14 cellular contexts compared by ENCODE assay signal in the genomic region with DNA sequence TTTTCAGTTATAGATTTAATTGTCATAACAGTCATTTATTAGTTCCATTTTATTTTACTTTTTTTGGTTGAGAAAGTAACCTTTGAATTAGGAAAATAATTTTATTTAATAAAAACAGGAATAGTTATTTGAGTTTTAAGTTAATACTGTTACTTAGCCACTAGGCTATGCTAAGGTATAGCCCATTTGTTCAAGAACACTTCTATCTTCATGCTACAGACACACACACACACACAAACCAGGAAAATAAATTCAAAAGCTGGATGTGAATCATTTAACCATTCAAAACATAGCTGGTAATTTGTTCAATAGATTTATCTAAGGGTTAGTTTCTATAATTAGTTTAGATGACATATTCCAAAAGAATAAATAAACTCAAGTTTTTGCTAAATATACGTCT.
DNase-seq lines count a peak whose midpoint lies in the region; FAIRE-seq and TF ChIP-seq lines count a peak whose summit lies in the region.
"Had no signal": no experiment of that assay in that cellular context is flagged by ENCODE, and none has a peak within 500 bp of the region (broad histone marks: within the 10 kb centered on the region; RNA-seq: fewer than 3 reads in every experiment).

No MANE protein-coding gene starts in this region.

- DNase-seq in H54 (ENCODE audit: insufficient read length, low spot score) (no peak), amniotic epithelial cell (ENCODE audit: low read depth) (peak; percentile 17), glomerular visceral epithelial cell (ENCODE audit: extremely low spot score) (peak; percentile 5), NOMO-1 (lab: John Stamatoyannopoulos, UW; ENCODE audit: unreplicated experiment in 2 of 2) (no peak), HEK293T (ENCODE audit: extremely low spot score) (no peak), KBM-7 (no peak), mammary epithelial cell (no peak)
- DNase-seq: activated CD8-positive, alpha-beta T cell treated with anti-CD3 and anti-CD28 coated beads for 36 hours; activated effector memory CD4-positive, alpha-beta T cell treated with Interleukin-2 at 50 U/mL for 16 hours; MM.1S; mucosa of descending colon; stimulated activated naive CD8-positive, alpha-beta T cell treated with anti-CD3 and anti-CD28 coated beads, Interleukin-15, Interleukin-2, amounts not matched to agents 100 U/mL and 50 U/mL, for 24 hours; T-helper 9 cell had no signal

- BruUV-seq in mammary epithelial cell (replicated peaks; lab: Mats Ljungman, UMichigan): no TSS peak

- dilution Hi-C loops in mammary epithelial cell (cut with HindIII; ENCODE audit: low sequenced_read_pairs): no loop called here

- no peaks in the 10 kb centered on the region for H3K79me2 ChIP-seq in mammary epithelial cell (ENCODE audit: insufficient read depth, low read length)

- H3K9me3 ChIP-seq in mammary epithelial cell (replicated peaks; ENCODE audit: insufficient read depth, low read length): no peaks in the 10 kb centered on the region
- H3K9me3 ChIP-seq: mucosa of descending colon had no signal

- H2AFZ ChIP-seq in mammary epithelial cell (ENCODE audit: low read depth, low read length): no peak overlapping the region

- FAIRE-seq in A204.1 (lab: Jason Lieb, UNC) (peak; percentile 64), H54 (lab: Jason Lieb, UNC) (peak; percentile 30)

- no peak overlapping the region for H3K9ac ChIP-seq in mammary epithelial cell (ENCODE audit: insufficient read depth, low read length)

- WGBS in mammary epithelial cell (ENCODE audit: low coverage, missing lambda C conversion rate): 92% methylated on average over 1 of the region's 1 CpG

- H3K4me1 ChIP-seq in mammary epithelial cell (ENCODE audit: insufficient read depth, low read length): no peaks in the 10 kb centered on the region

- in situ Hi-C loops in KBM-7 (cut with MboI; ENCODE audit: low pct_unique_long_range_greater_than_20kb, low sequenced_read_pairs): no loop called here
- in situ Hi-C loops in mammary epithelial cell (cut with MboI; ENCODE audit: low sequenced_read_pairs in 2 of 2): no loop called here

- H3K4me2 ChIP-seq in mammary epithelial cell (ENCODE audit: insufficient read depth, low read depth, low read length): no peak overlapping the region

- no peaks in the 10 kb centered on the region for H4K20me1 ChIP-seq in mammary epithelial cell (ENCODE audit: insufficient read depth, low read length)

- H3K27me3 ChIP-seq in mammary epithelial cell (ENCODE audit: insufficient read depth, low read length): no peaks in the 10 kb centered on the region

- H3K36me3 ChIP-seq in mammary epithelial cell (ENCODE audit: insufficient read depth, low read length): no peaks in the 10 kb centered on the region

- CTCF ChIA-PET in HEK293T (lab: Yijun Ruan, JAX): no interaction called here
- CTCF ChIA-PET in mammary epithelial cell (lab: Charles Lee; ENCODE audit: low non-redundant PET): no interaction called here

- TF ChIP-seq POLR2A in H54 (IDR thresholded peaks at IDR 0.05; ENCODE audit: low read depth, low read length): no peak

- intact Hi-C loops in mammary epithelial cell (cut with micrococcal nuclease): loop anchor here (10.0 kb wide), 2 partner anchors 334 to 604 kb away; a partner anchor contains a TSS

- H3K4me3 ChIP-seq in mammary epithelial cell (replicated peaks in 1 of 3; ENCODE audit: insufficient read depth in 1 of 3, low read depth in 2 of 3, low read length in 3 of 3): no peak overlapping the region
- H3K4me3 ChIP-seq: mucosa of descending colon had no signal

- peak in 1 of 2 donors; percentile 24 for TF ChIP-seq CTCF in mammary epithelial cell (conservative IDR thresholded peaks at IDR 0.05 in 1 of 2, IDR thresholded peaks at IDR 0.05 in 1 of 2; ENCODE audit: extremely low read depth in 1 of 2, insufficient read depth in 1 of 2, low read depth in 1 of 2, low read length in 2 of 2)

- POLR2A ChIA-PET in HEK293T (lab: Yijun Ruan, JAX): no interaction called here

- H3K27ac ChIP-seq in mammary epithelial cell (ENCODE audit: insufficient read depth, low read depth, low read length): no peak overlapping the region

TF ChIP-seq in HEK293T, 16 proteins besides CTCF, POLR2A, EP300 and RAD21:
- no peak for TF ChIP-seq TARDBP (IDR thresholded peaks at IDR 0.05)
- no peak for TF ChIP-seq FOXK2 (IDR thresholded peaks at IDR 0.05)
TF ChIP-seq in HEK293T: peak in this region for 0.

Comparison
In these comparisons a context has a peak if more than half of its experiments do, and no peak if none do; other contexts are left out.
1. DNase-seq: peak in amniotic epithelial cell (single experiment) and glomerular visceral epithelial cell (single experiment); none in H54 (single experiment), NOMO-1 (0 of 2), HEK293T (single experiment), KBM-7 (single experiment) and mammary epithelial cell (single experiment).